ENCODE assay signal across 8 cellular contexts in genomic region chr1:228150458-228151169, GRCh38. TPM values are rescaled to one million over a fixed set of nuclear protein-coding genes. Genes with fewer than 3 reads are reported as not detected.
DNase-seq lines count a peak whose midpoint lies in the region; ATAC-seq, FAIRE-seq and TF ChIP-seq lines count a peak whose summit lies in the region.

No MANE protein-coding gene starts in this region.

- H3K4me3 Mint-ChIP-seq in nephron progenitor cell: no peak overlapping the region

- no peak overlapping the region for H3K27ac Mint-ChIP-seq in nephron progenitor cell

- no peaks in the 10 kb centered on the region for H3K36me3 Mint-ChIP-seq in nephron progenitor cell (ENCODE audit: low read depth)

- in situ Hi-C loops in GM12878 (cut with MboI): no loop called here

- no peak overlapping the region for H2AFZ ChIP-seq in GM12878 (ENCODE audit: control insufficient read depth, low read depth, low read length)

- H3K79me2 ChIP-seq in GM12878 (ENCODE audit: control insufficient read depth, insufficient read depth, low read length): peaks cover 4% of the 10 kb centered on the region

- peaks cover 16% of the 10 kb centered on the region for H3K4me1 Mint-ChIP-seq in nephron progenitor cell

- H3K27me3 Mint-ChIP-seq in nephron progenitor cell (ENCODE audit: low read depth, poor library complexity): no peaks in the 10 kb centered on the region

- TF ChIP-seq EP300 in GM12878 (IDR thresholded peaks at IDR 0.05; ENCODE audit: borderline replicate concordance in 1 of 2, control insufficient read depth in 1 of 2, low read depth in 2 of 2, low read length in 2 of 2): no peak

- SMC1A ChIA-PET in GM12878 (lab: Charles Lee; ENCODE audit: uncharacterized antibody, unreplicated experiment): no interaction called here

- TF ChIP-seq CTCF in GM12878 (IDR thresholded peaks at IDR 0.05 in 2 of 3, conservative IDR thresholded peaks at IDR 0.05 in 1 of 3; ENCODE audit: control insufficient read depth in 2 of 3, extremely low read depth in 1 of 3, insufficient read depth in 1 of 3, low read depth in 3 of 3, low read length in 3 of 3): no peak
- no peak for TF ChIP-seq CTCF in spleen (IDR thresholded peaks at IDR 0.05 in 8 of 11, conservative IDR thresholded peaks at IDR 0.05 in 3 of 11)
- no peak for TF ChIP-seq CTCF in nephron progenitor cell (IDR thresholded peaks at IDR 0.05)

- H4K20me1 ChIP-seq in GM12878 (ENCODE audit: control insufficient read depth, insufficient read depth): no peaks in the 10 kb centered on the region; the same call in 1 of the 2 replicates

- TF ChIP-seq RAD21 in GM12878 (IDR thresholded peaks at IDR 0.05; ENCODE audit: insufficient read depth, low read depth, low read length): no peak

- H3K9ac ChIP-seq in GM12878 (ENCODE audit: control insufficient read depth, insufficient read depth, low read length): no peak overlapping the region

- H3K27me3 ChIP-seq in GM12878 (replicated peaks in 1 of 2; ENCODE audit: control insufficient read depth in 2 of 2, insufficient read depth in 2 of 2, low read length in 1 of 2) (no peaks in the 10 kb centered on the region), spleen (replicated peaks in 1 of 7) (no peaks in the 10 kb centered on the region)

- H3K9me3 Mint-ChIP-seq in nephron progenitor cell: no peaks in the 10 kb centered on the region

- CTCF ChIA-PET in GM12878 (lab: Yijun Ruan, JAX): no interaction called here

- 91% methylated on average over 15 of the region's 17 CpGs for WGBS in GM12878 (ENCODE audit: insufficient coverage, insufficient replicate concordance, low lambda C conversion rate, missing lambda C conversion rate)
- 66 to 84% (median 75%) methylated on average over 11 to 17 of the region's 17 CpGs for WGBS in spleen, 5 donors

- TF ChIP-seq POLR2A in GM12878 (IDR thresholded peaks at IDR 0.05; ENCODE audit: low read depth, low read length) (no peak; the same call in 1 of the 2 replicates), spleen (IDR thresholded peaks at IDR 0.05) (no peak)

- H3K4me1 ChIP-seq in GM12878 (ENCODE audit: control insufficient read depth, insufficient read depth, low read length) (no peaks in the 10 kb centered on the region), spleen (peaks cover 15 to 63% (median 38%) of the 10 kb centered on the region in 6 donors)

- BruUV-seq in GM12878 (replicated peaks; lab: Mats Ljungman, UMichigan): no TSS peak

- H3K4me2 ChIP-seq in GM12878 (ENCODE audit: control insufficient read depth, insufficient read depth): no peak overlapping the region

- RAD21 ChIA-PET in GM12878 (lab: Charles Lee; ENCODE audit: unreplicated experiment): no interaction called here

- H3K4me3 ChIP-seq in GM12878: no peak overlapping the region
- H3K4me3 ChIP-seq in spleen: peak overlapping the region in 3 of 8 donors; percentile 4 to 38 (median 25)

- H3K27ac ChIP-seq in GM12878 (ENCODE audit: control insufficient read depth, insufficient read depth) (no peak overlapping the region), spleen (peak overlapping the region in 7 of 8 donors; percentile 69 to 81 (median 76))

- H3K36me3 ChIP-seq in GM12878 (ENCODE audit: control insufficient read depth in 2 of 2, insufficient read depth in 2 of 2, low read length in 1 of 2) (peaks cover 0 to 13% of the 10 kb centered on the region in 2 experiments; a peak in 3 of 4 replicates), spleen (peaks cover 0 to 50% (median 40%) of the 10 kb centered on the region in 6 donors)

- H3K9me3 ChIP-seq in GM12878 (replicated peaks; ENCODE audit: control insufficient read depth, insufficient read depth, low read length): no peaks in the 10 kb centered on the region
- no peaks in the 10 kb centered on the region for H3K9me3 ChIP-seq in spleen

- DNase-seq in GOT3 (lab: John Stamatoyannopoulos, UW): peak; percentile 60
- no peak for DNase-seq in GM12878 (ENCODE audit: low read depth, low spot score)
- DNase-seq in islet precursor cell: peak; percentile 49
- DNase-seq in spleen: no peak
- DNase-seq in OCI-M1 (lab: John Stamatoyannopoulos, UW): no peak
- DNase-seq in NCI-H82 (lab: John Stamatoyannopoulos, UW): no peak
- no peak for DNase-seq in nephron progenitor cell

- POLR2A ChIA-PET in GM12878 (lab: Charles Lee): no interaction called here

- intact Hi-C loops in GM12878 (cut with micrococcal nuclease; ENCODE audit: unreplicated experiment): no loop called here
- intact Hi-C loops in spleen (cut with DNase I; ENCODE audit: low total_unique reads): no loop called here

- peak; percentile 9 for ATAC-seq in GM12878
- ATAC-seq in GM21526 (IDR thresholded peaks at IDR 0.05; ENCODE audit: low FRiP score, unreplicated experiment): no peak

- no peak for FAIRE-seq in GM12878 (lab: Jason Lieb, UNC)

RNA-seq across cellular contexts. Expression of gene GJC2, which starts 0.9 kb away (rescaled TPM):
- 0.27 and 0.65 TPM in 2 replicates for total RNA-seq in GM12878 (2013; cell fraction: nucleolus; rRNA removed)
- total RNA-seq in GM12878 (2014; rRNA removed): 0.06 and 0.11 TPM in 2 replicates
- total RNA-seq in GM12878 (2014; rRNA removed; fragmentation: Illumina TruSeq; extraction: Trizol): 0.09 TPM in 2 replicates
- total RNA-seq in GM12878 (2021): 0.44 TPM in 1 of 2 replicates, not detected in the other
- not detected for polyA plus RNA-seq in GM12878 (2011; ENCODE audit: low read depth)
- polyA plus RNA-seq in GM12878 (2011; rRNA removed): 0.03 and 0.04 TPM in 2 replicates
- polyA plus RNA-seq in GM12878 (2011; cell fraction: cytosol; rRNA removed): 0.06 and 0.07 TPM in 2 replicates
- polyA plus RNA-seq in GM12878 (2011; cell fraction: nucleus; rRNA removed): 0.24 and 0.51 TPM in 2 replicates
- 0.15 and 0.22 TPM in 2 replicates for polyA plus RNA-seq in GM12878 (2012)
- 0.04 TPM in 1 of 2 replicates, not detected in the other for polyA plus RNA-seq in GM12878 (2014; fragmentation: Illumina TruSeq; extraction: Trizol)
- polyA plus RNA-seq in GM12878 (2014; fragmentation: Nextera tagmentation; extraction: Ambion mirVana): not detected
- polyA plus RNA-seq in GM12878 (2014; rRNA removed): 0.26 and 0.32 TPM in 2 replicates
- polyA plus RNA-seq in GM12878 (2016; fragmentation: Nextera tagmentation; extraction: Ambion mirVana): not detected
- polyA minus RNA-seq in GM12878 (2011; rRNA and poly(A)+ RNA removed): 0.21 TPM in 1 of 2 replicates, not detected in the other
- polyA minus RNA-seq in GM12878 (2011; cell fraction: cytosol; rRNA and poly(A)+ RNA removed): not detected in 2 replicates
- polyA minus RNA-seq in GM12878 (2011; cell fraction: nucleus; rRNA and poly(A)+ RNA removed): 0.24 and 0.96 TPM in 2 replicates
- 1 to 10 TPM in 6 of 7 donors, under 1 TPM in 1; 0.94 to 3.5 (median 2.4) TPM for total RNA-seq in spleen
- under 1 TPM; 0.35 to 0.96 (median 0.67) TPM for polyA plus RNA-seq in spleen

RNA-seq across cellular contexts. Expression of gene GUK1, which starts 10.5 kb away (rescaled TPM):
- 142 and 146 TPM in 2 replicates for total RNA-seq in GM12878 (2013; cell fraction: nucleolus; rRNA removed)
- total RNA-seq in GM12878 (2014; rRNA removed) (214 and 235 TPM in 2 replicates), GM12878 (2014; rRNA removed; fragmentation: Illumina TruSeq; extraction: Trizol) (82.0 and 98.3 TPM in 2 replicates), GM12878 (2021) (183 and 195 TPM in 2 replicates), spleen (100 to 1,000 TPM; 167 to 218 (median 186) TPM)
- 101 TPM for polyA plus RNA-seq in GM12878 (2011; ENCODE audit: low read depth)
- polyA plus RNA-seq in GM12878 (2011; rRNA removed) (107 and 224 TPM in 2 replicates), GM12878 (2014; fragmentation: Illumina TruSeq; extraction: Trizol) (4.2 and 28.9 TPM in 2 replicates), GM12878 (2014; fragmentation: Nextera tagmentation; extraction: Ambion mirVana) (10 to 100 TPM in 1 of 2 experiments, 1 to 10 TPM in 1; 6.3 to 39.2 TPM), GM12878 (2014; rRNA removed) (227 and 264 TPM in 2 replicates), GM12878 (2016; fragmentation: Nextera tagmentation; extraction: Ambion mirVana) (100 to 1,000 TPM; 349 to 357 TPM), spleen (100 to 1,000 TPM; 279 to 499 (median 316) TPM)
- 381 and 606 TPM in 2 replicates for polyA plus RNA-seq in GM12878 (2011; cell fraction: cytosol; rRNA removed)
- 634 and 756 TPM in 2 replicates for polyA plus RNA-seq in GM12878 (2011; cell fraction: nucleus; rRNA removed)
- 190 and 243 TPM in 2 replicates for polyA plus RNA-seq in GM12878 (2012)
- polyA minus RNA-seq in GM12878 (2011; rRNA and poly(A)+ RNA removed): 103 and 217 TPM in 2 replicates
- 59.5 and 69.8 TPM in 2 replicates for polyA minus RNA-seq in GM12878 (2011; cell fraction: cytosol; rRNA and poly(A)+ RNA removed)
- 116 and 141 TPM in 2 replicates for polyA minus RNA-seq in GM12878 (2011; cell fraction: nucleus; rRNA and poly(A)+ RNA removed)

RNA-seq across cellular contexts. Expression of gene IBA57, which starts 15.0 kb away (rescaled TPM):
- total RNA-seq in GM12878 (2013; cell fraction: nucleolus; rRNA removed): 3.6 and 5.1 TPM in 2 replicates
- total RNA-seq in GM12878 (2014; rRNA removed) (6.0 and 6.9 TPM in 2 replicates), GM12878 (2014; rRNA removed; fragmentation: Illumina TruSeq; extraction: Trizol) (1.3 and 1.5 TPM in 2 replicates), GM12878 (2021) (6.9 and 8.5 TPM in 2 replicates), spleen (10 to 100 TPM in 5 of 7 donors, 1 to 10 TPM in 2; 7.1 to 14.7 (median 11.6) TPM)
- polyA plus RNA-seq in GM12878 (2011; ENCODE audit: low read depth): 2.1 TPM
- polyA plus RNA-seq in GM12878 (2011; rRNA removed) (1.4 and 2.9 TPM in 2 replicates), GM12878 (2014; fragmentation: Illumina TruSeq; extraction: Trizol) (1.2 and 1.3 TPM in 2 replicates), GM12878 (2014; fragmentation: Nextera tagmentation; extraction: Ambion mirVana) (under 1 TPM; 0.51 to 0.60 TPM), GM12878 (2014; rRNA removed) (4.6 and 6.7 TPM in 2 replicates), GM12878 (2016; fragmentation: Nextera tagmentation; extraction: Ambion mirVana) (1 to 10 TPM; 6.0 to 8.6 TPM), spleen (1 to 10 TPM in 2 of 3 donors, under 1 TPM in 1; 0.59 to 4.3 (median 1.1) TPM)
- 3.5 and 8.3 TPM in 2 replicates for polyA plus RNA-seq in GM12878 (2011; cell fraction: cytosol; rRNA removed)
- polyA plus RNA-seq in GM12878 (2011; cell fraction: nucleus; rRNA removed): 5.4 and 7.1 TPM in 2 replicates
- polyA plus RNA-seq in GM12878 (2012): 2.0 and 3.3 TPM in 2 replicates
- polyA minus RNA-seq in GM12878 (2011; rRNA and poly(A)+ RNA removed): 2.0 and 5.2 TPM in 2 replicates
- polyA minus RNA-seq in GM12878 (2011; cell fraction: cytosol; rRNA and poly(A)+ RNA removed): 0.83 and 2.3 TPM in 2 replicates
- 1.8 and 3.3 TPM in 2 replicates for polyA minus RNA-seq in GM12878 (2011; cell fraction: nucleus; rRNA and poly(A)+ RNA removed)

RNA-seq across cellular contexts. Expression of gene MRPL55, which starts 41.5 kb away (rescaled TPM):
- 43.8 and 45.7 TPM in 2 replicates for total RNA-seq in GM12878 (2013; cell fraction: nucleolus; rRNA removed)
- 81.9 and 93.4 TPM in 2 replicates for total RNA-seq in GM12878 (2014; rRNA removed)
- total RNA-seq in GM12878 (2014; rRNA removed; fragmentation: Illumina TruSeq; extraction: Trizol): 25.5 and 35.1 TPM in 2 replicates
- total RNA-seq in GM12878 (2021): 47.6 and 54.9 TPM in 2 replicates
- 30.7 TPM for polyA plus RNA-seq in GM12878 (2011; ENCODE audit: low read depth)
- 17.0 and 39.3 TPM in 2 replicates for polyA plus RNA-seq in GM12878 (2011; rRNA removed)
- 66.7 and 115 TPM in 2 replicates for polyA plus RNA-seq in GM12878 (2011; cell fraction: cytosol; rRNA removed)
- 172 and 194 TPM in 2 replicates for polyA plus RNA-seq in GM12878 (2011; cell fraction: nucleus; rRNA removed)
- 45.5 and 64.1 TPM in 2 replicates for polyA plus RNA-seq in GM12878 (2012)
- 8.8 and 42.1 TPM in 2 replicates for polyA plus RNA-seq in GM12878 (2014; fragmentation: Illumina TruSeq; extraction: Trizol)
- 10 to 100 TPM; 15.1 to 56.7 TPM for polyA plus RNA-seq in GM12878 (2014; fragmentation: Nextera tagmentation; extraction: Ambion mirVana)
- 91.0 and 96.3 TPM in 2 replicates for polyA plus RNA-seq in GM12878 (2014; rRNA removed)
- 100 to 1,000 TPM; 129 to 143 TPM for polyA plus RNA-seq in GM12878 (2016; fragmentation: Nextera tagmentation; extraction: Ambion mirVana)
- 24.7 and 44.2 TPM in 2 replicates for polyA minus RNA-seq in GM12878 (2011; rRNA and poly(A)+ RNA removed)
- 16.6 and 20.5 TPM in 2 replicates for polyA minus RNA-seq in GM12878 (2011; cell fraction: cytosol; rRNA and poly(A)+ RNA removed)
- polyA minus RNA-seq in GM12878 (2011; cell fraction: nucleus; rRNA and poly(A)+ RNA removed): 31.3 and 40.2 TPM in 2 replicates
- total RNA-seq in spleen: 100 to 1,000 TPM in 1 of 7 donors, 10 to 100 TPM in 6; 32.3 to 103 (median 39.0) TPM
- polyA plus RNA-seq in spleen: 100 to 1,000 TPM in 2 of 3 donors, 10 to 100 TPM in 1; 95.2 to 114 (median 111) TPM

RNA-seq across cellular contexts. Expression of gene C1orf35, which starts 47.5 kb away (rescaled TPM):
- 5.5 and 6.0 TPM in 2 replicates for total RNA-seq in GM12878 (2013; cell fraction: nucleolus; rRNA removed)
- total RNA-seq in GM12878 (2014; rRNA removed): 14.0 and 14.6 TPM in 2 replicates
- total RNA-seq in GM12878 (2014; rRNA removed; fragmentation: Illumina TruSeq; extraction: Trizol): 5.9 and 6.7 TPM in 2 replicates
- 20.8 and 21.5 TPM in 2 replicates for total RNA-seq in GM12878 (2021)
- polyA plus RNA-seq in GM12878 (2011; ENCODE audit: low read depth): 5.1 TPM
- 3.1 and 6.6 TPM in 2 replicates for polyA plus RNA-seq in GM12878 (2011; rRNA removed)
- 10.1 and 14.3 TPM in 2 replicates for polyA plus RNA-seq in GM12878 (2011; cell fraction: cytosol; rRNA removed)
- 23.8 and 28.1 TPM in 2 replicates for polyA plus RNA-seq in GM12878 (2011; cell fraction: nucleus; rRNA removed)
- polyA plus RNA-seq in GM12878 (2012): 13.2 and 16.0 TPM in 2 replicates
- polyA plus RNA-seq in GM12878 (2014; fragmentation: Illumina TruSeq; extraction: Trizol): 1.6 and 5.5 TPM in 2 replicates
- 1 to 10 TPM; 2.5 to 4.8 TPM for polyA plus RNA-seq in GM12878 (2014; fragmentation: Nextera tagmentation; extraction: Ambion mirVana)
- 18.8 and 19.5 TPM in 2 replicates for polyA plus RNA-seq in GM12878 (2014; rRNA removed)
- polyA plus RNA-seq in GM12878 (2016; fragmentation: Nextera tagmentation; extraction: Ambion mirVana): 10 to 100 TPM; 26.7 to 27.0 TPM
- polyA minus RNA-seq in GM12878 (2011; rRNA and poly(A)+ RNA removed): 1.2 and 2.7 TPM in 2 replicates
- 1.8 and 2.7 TPM in 2 replicates for polyA minus RNA-seq in GM12878 (2011; cell fraction: cytosol; rRNA and poly(A)+ RNA removed)
- 3.5 and 4.8 TPM in 2 replicates for polyA minus RNA-seq in GM12878 (2011; cell fraction: nucleus; rRNA and poly(A)+ RNA removed)
- total RNA-seq in spleen: 10 to 100 TPM in 6 of 7 donors, 1 to 10 TPM in 1; 7.3 to 14.2 (median 11.9) TPM
- polyA plus RNA-seq in spleen: 10 to 100 TPM; 18.7 to 23.4 (median 21.7) TPM

Comparison
In these comparisons a context has a peak if more than half of its experiments do, and no peak if none do; other contexts are left out.
1. DNase-seq: peak in GOT3 (single experiment) and islet precursor cell (single experiment); none in GM12878 (single experiment), spleen (single experiment), OCI-M1 (single experiment), NCI-H82 (single experiment) and nephron progenitor cell (single experiment).